Comparison of ENCODE assay signal across 30 cellular contexts in genomic region chr2:196618661-196619060, GRCh38. TPM values are rescaled to one million over a fixed set of nuclear protein-coding genes. Genes with fewer than 3 reads are reported as not detected.
"Had no signal": no experiment of that assay in that cellular context is flagged by ENCODE, and none has a peak within 500 bp of the region (broad histone marks: within the 10 kb centered on the region; RNA-seq: fewer than 3 reads in every experiment).

No MANE protein-coding gene starts in this region.

- H3K4me1 ChIP-seq: parathyroid adenoma, psoas muscle, right lobe of liver, sigmoid colon, stomach, thyroid gland, tibial nerve, upper lobe of left lung, vagina had no signal

- H3K9ac ChIP-seq: parathyroid adenoma had no signal

- H3K27me3 Mint-ChIP-seq: progenitor cell of endocrine pancreas had no signal

- ATAC-seq: naive thymus-derived CD8-positive, alpha-beta T cell; natural killer cell treated with Interleukin-12 subunit alpha and Interleukin-12 subunit beta and Interleukin-15 and Interleukin-18, amount 100 ng/mL, for 72 hours; psoas muscle; right cardiac atrium; right lobe of liver; stimulated activated effector memory CD8-positive, alpha-beta T cell treated with anti-CD3 and anti-CD28 coated beads, Interleukin-12 subunit alpha, Interleukin-12 subunit beta, amount 100 ng/mL, for 72 hours had no signal

- H3K36me3 ChIP-seq: neutrophil, ovary, right lobe of liver, sigmoid colon, stomach, thoracic aorta, thyroid gland, tibial nerve, upper lobe of left lung, vagina had no signal

- H3K27me3 ChIP-seq: neutrophil, ovary, right lobe of liver, sigmoid colon, stomach, thyroid gland, tibial nerve, upper lobe of left lung, vagina had no signal

- H3K4me1 Mint-ChIP-seq: naive thymus-derived CD8-positive, alpha-beta T cell; nephron progenitor cell; neural crest cell; stimulated activated effector memory CD8-positive, alpha-beta T cell treated with anti-CD3 and anti-CD28 coated beads, Interleukin-12 subunit alpha, Interleukin-12 subunit beta, amount 100 ng/mL, for 72 hours had no signal

- H2AFZ ChIP-seq: parathyroid adenoma had no signal

- H3K9me3 Mint-ChIP-seq: natural killer cell treated with Interleukin-12 subunit alpha and Interleukin-12 subunit beta and Interleukin-15 and Interleukin-18, amount 100 ng/mL, for 72 hours; nephron progenitor cell; neural crest cell had no signal

- H3K27ac Mint-ChIP-seq: naive thymus-derived CD8-positive, alpha-beta T cell; natural killer cell treated with Interleukin-12 subunit alpha and Interleukin-12 subunit beta and Interleukin-15 and Interleukin-18, amount 100 ng/mL, for 72 hours; nephron progenitor cell; progenitor cell of endocrine pancreas; stimulated activated effector memory CD8-positive, alpha-beta T cell treated with anti-CD3 and anti-CD28 coated beads, Interleukin-12 subunit alpha, Interleukin-12 subunit beta, amount 100 ng/mL, for 72 hours; stimulated activated naive CD8-positive, alpha-beta T cell treated with anti-CD3 and anti-CD28 coated beads, Interleukin-15, Interleukin-2, amounts not matched to agents 100 ng/mL and 50 ng/mL, for 24 hours had no signal

- H3K27ac ChIP-seq: neutrophil, ovary, parathyroid adenoma, psoas muscle, right lobe of liver, sigmoid colon, stomach, thoracic aorta, thyroid gland, tibial nerve, upper lobe of left lung, vagina had no signal

- H3K79me2 ChIP-seq: parathyroid adenoma had no signal

- H3K36me3 Mint-ChIP-seq: natural killer cell treated with Interleukin-12 subunit alpha and Interleukin-12 subunit beta and Interleukin-15 and Interleukin-18, amount 100 ng/mL, for 72 hours; stimulated activated effector memory CD8-positive, alpha-beta T cell treated with anti-CD3 and anti-CD28 coated beads, Interleukin-12 subunit alpha, Interleukin-12 subunit beta, amount 100 ng/mL, for 72 hours had no signal

- H3K4me3 Mint-ChIP-seq: naive thymus-derived CD8-positive, alpha-beta T cell; natural killer cell treated with Interleukin-12 subunit alpha and Interleukin-12 subunit beta and Interleukin-15 and Interleukin-18, amount 100 ng/mL, for 72 hours; nephron progenitor cell; neural crest cell; stimulated activated effector memory CD8-positive, alpha-beta T cell treated with anti-CD3 and anti-CD28 coated beads, Interleukin-12 subunit alpha, Interleukin-12 subunit beta, amount 100 ng/mL, for 72 hours; stimulated activated naive CD8-positive, alpha-beta T cell treated with anti-CD3 and anti-CD28 coated beads, Interleukin-15, Interleukin-2, amounts not matched to agents 100 ng/mL and 50 ng/mL, for 24 hours had no signal

- H3K4me3 ChIP-seq: ovary, psoas muscle, right lobe of liver, sigmoid colon, stomach, thoracic aorta, thyroid gland, tibial nerve, upper lobe of left lung, vagina had no signal

- DNase-seq: naive thymus-derived CD8-positive, alpha-beta T cell; nephron progenitor cell; nucleus accumbens; ovary; posterior cingulate gyrus; psoas muscle; right cardiac atrium; right lobe of liver; sigmoid colon; small intestine; stimulated activated CD4-positive, alpha-beta T cell treated with anti-CD3 and anti-CD28 coated beads, Interleukin-15, amount 100 ng/mL, for 24 hours; stimulated activated CD4-positive, alpha-beta T cell treated with anti-CD3 and anti-CD28 coated beads, Interleukin-2, amount 100 ng/mL, for 24 hours; stimulated activated CD4-positive, alpha-beta T cell treated with anti-CD3 and anti-CD28 coated beads, Interleukin-2, amount 100 ng/mL, for 48 hours; stimulated activated CD4-positive, alpha-beta T cell treated with anti-CD3 and anti-CD28 coated beads, Interleukin-4, amount 100 ng/mL, for 24 hours; stimulated activated naive CD4-positive, alpha-beta T cell; stomach; thyroid gland; trophoblast cell; upper lobe of left lung had no signal

- H3K9me3 ChIP-seq: neutrophil, ovary, psoas muscle, right lobe of liver, stomach, thoracic aorta, thyroid gland, tibial nerve, upper lobe of left lung, vagina had no signal

- FAIRE-seq: small intestine, urothelium cell line had no signal

RNA-seq across cellular contexts. Expression of gene CCDC150, which starts 20.9 kb away (rescaled TPM):
- polyA plus RNA-seq: naive thymus-derived CD8-positive, alpha-beta T cell had no signal
